In genomic region chr5:55232985-55233928, GRCh38 we compare ENCODE assay signal across 8 cellular contexts. TPM values are rescaled to one million over a fixed set of nuclear protein-coding genes. Genes with fewer than 3 reads are reported as not detected.
DNase-seq lines count a peak whose midpoint lies in the region; ATAC-seq and TF ChIP-seq lines count a peak whose summit lies in the region.

Gene CCNO, minus strand, starts transcription at chr5:55233608. Its CDS starts 85 bp downstream, at chr5:55233523.

- H3K27me3 ChIP-seq in AG04450 (ENCODE audit: control insufficient read depth, insufficient read depth, low read length) (peaks cover 82% of the 10 kb centered on the region), stomach (peaks cover 25 to 88% (median 66%) of the 10 kb centered on the region in 3 donors)

- intact Hi-C loops in stomach (cut with DNase I; ENCODE audit: low total_unique reads) = loop anchor here (10.0 kb wide), 1 partner anchor 58 kb away; the partner anchor contains the start of gene CDC20B

- H3K4me1 Mint-ChIP-seq in activated CD8-positive, alpha-beta T cell treated with anti-CD3 and anti-CD28 coated beads, Interleukin-2, amount 10 ng/mL, durations not matched to agents 7 days and 5 days (ENCODE audit: low read depth) = peaks cover 27% of the 10 kb centered on the region

- peaks cover 2% of the 10 kb centered on the region for H3K36me3 Mint-ChIP-seq in activated CD8-positive, alpha-beta T cell treated with anti-CD3 and anti-CD28 coated beads, Interleukin-2, amount 10 ng/mL, durations not matched to agents 7 days and 5 days (ENCODE audit: low read depth)

- H3K27ac ChIP-seq in AG04450 (ENCODE audit: low read depth, low read length) = no peak within 1 kb of the TSS
- peak within 1 kb of the TSS; percentile 82 to 93 (median 86) for H3K27ac ChIP-seq in stomach

- DNase-seq in AG04450 (ENCODE audit: low read depth, low spot score) = no peak
- peak; percentile 96 for DNase-seq in NCI-H748 (lab: John Stamatoyannopoulos, UW; ENCODE audit: unreplicated experiment)
- DNase-seq in activated CD8-positive, alpha-beta T cell treated with anti-CD3 and anti-CD28 coated beads, Interleukin-2, amount 10 ng/mL, durations not matched to agents 7 days and 5 days = peak; percentile 69
- no peak for DNase-seq in epithelial cell of proximal tubule (ENCODE audit: low read depth)
- DNase-seq in mucosa of gallbladder (ENCODE audit: low spot score) = peak; percentile 82
- DNase-seq in stomach = peak; percentile 88

- H3K27ac Mint-ChIP-seq in activated CD8-positive, alpha-beta T cell treated with anti-CD3 and anti-CD28 coated beads, Interleukin-2, amount 10 ng/mL, durations not matched to agents 7 days and 5 days = no peak within 1 kb of the TSS

- POLR2A ChIA-PET in AG04450 (lab: Yijun Ruan, JAX) = no interaction called here
- POLR2A ChIA-PET in activated CD8-positive, alpha-beta T cell treated with anti-CD3 and anti-CD28 coated beads, Interleukin-2, amount 10 ng/mL, durations not matched to agents 7 days and 5 days (lab: Charles Lee) = interaction anchor here (1.5 to 1.7 kb wide), 2 partner anchors 12 to 74 kb away, joined by 4 to 7 read pairs; partner anchors contain the start of genes DHX29 and MTREX

- CTCF ChIA-PET in AG04450 (lab: Charles Lee) = no interaction called here
- CTCF ChIA-PET in activated CD8-positive, alpha-beta T cell treated with anti-CD3 and anti-CD28 coated beads, Interleukin-2, amount 10 ng/mL, durations not matched to agents 7 days and 5 days (lab: Charles Lee) = interaction anchor here (0.7 to 2.0 kb wide), 5 partner anchors 12 to 73 kb away, joined by 3 to 8 read pairs (median 3); partner anchors contain the start of gene GPX8

- peak; percentile 71 for ATAC-seq in GM18909 (IDR thresholded peaks at IDR 0.05; ENCODE audit: poor library complexity, unreplicated experiment)
- ATAC-seq in HG03521 (IDR thresholded peaks at IDR 0.05; ENCODE audit: unreplicated experiment) = peak; percentile 41
- ATAC-seq in activated CD8-positive, alpha-beta T cell treated with anti-CD3 and anti-CD28 coated beads, Interleukin-2, amount 10 ng/mL, durations not matched to agents 7 days and 5 days = peak; percentile 85

- TF ChIP-seq CTCF in AG04450 (IDR thresholded peaks at IDR 0.05; ENCODE audit: low read depth, low read length) (no peak), epithelial cell of proximal tubule (conservative IDR thresholded peaks at IDR 0.05; ENCODE audit: low read depth, low read length) (peak; percentile 9), stomach (IDR thresholded peaks at IDR 0.05) (peak in 1 of 7 experiments; percentile 7)

- H3K9me3 ChIP-seq in AG04450 (ENCODE audit: control insufficient read depth, insufficient read depth, low read length) (no peaks in the 10 kb centered on the region; the same call in 1 of the 2 replicates), stomach (no peaks in the 10 kb centered on the region)

- peak within 1 kb of the TSS; percentile 52 for H3K4me3 ChIP-seq in AG04450 (ENCODE audit: low read depth, low read length)
- H3K4me3 ChIP-seq in epithelial cell of proximal tubule (ENCODE audit: low read depth, low read length) = peak within 1 kb of the TSS; percentile 79
- H3K4me3 ChIP-seq in stomach = peak within 1 kb of the TSS; percentile 54 to 78 (median 55)

- TF ChIP-seq EP300 in stomach (IDR thresholded peaks at IDR 0.05) = no peak

- H3K9me3 Mint-ChIP-seq in activated CD8-positive, alpha-beta T cell treated with anti-CD3 and anti-CD28 coated beads, Interleukin-2, amount 10 ng/mL, durations not matched to agents 7 days and 5 days (ENCODE audit: insufficient read depth) = no peaks in the 10 kb centered on the region

- H3K36me3 ChIP-seq in stomach = no peaks in the 10 kb centered on the region

- peaks cover 73% of the 10 kb centered on the region for H3K27me3 Mint-ChIP-seq in activated CD8-positive, alpha-beta T cell treated with anti-CD3 and anti-CD28 coated beads, Interleukin-2, amount 10 ng/mL, durations not matched to agents 7 days and 5 days (ENCODE audit: low read depth)

- TF ChIP-seq POLR2A in stomach (IDR thresholded peaks at IDR 0.05) = no peak

- H3K4me3 Mint-ChIP-seq in activated CD8-positive, alpha-beta T cell treated with anti-CD3 and anti-CD28 coated beads, Interleukin-2, amount 10 ng/mL, durations not matched to agents 7 days and 5 days = peak within 1 kb of the TSS; percentile 78

- 1 to 2% (median 1%) methylated on average over 42 to 106 of the region's 106 CpGs for WGBS in stomach, 5 donors

- peaks cover 31 to 46% (median 43%) of the 10 kb centered on the region in 4 donors for H3K4me1 ChIP-seq in stomach

RNA-seq across cellular contexts. Expression of gene CCNO, which starts in this region (rescaled TPM):
- polyA plus RNA-seq in AG04450 (2011; rRNA removed) (not detected in 2 replicates), stomach (1 to 10 TPM; 6.4 to 8.5 (median 6.7) TPM)
- not detected in 2 replicates for polyA minus RNA-seq in AG04450 (2011; rRNA and poly(A)+ RNA removed)
- total RNA-seq in activated CD8-positive, alpha-beta T cell treated with anti-CD3 and anti-CD28 coated beads, Interleukin-2, amount 10 ng/mL, durations not matched to agents 7 days and 5 days = not detected
- total RNA-seq in epithelial cell of proximal tubule (1.8 and 3.0 TPM in 2 replicates), mucosa of gallbladder (14.4 TPM), stomach (10 to 100 TPM in 1 of 5 donors, 1 to 10 TPM in 2, under 1 TPM in 1, not detected in 1; 0.55 to 32.1 (median 4.5) TPM)

Comparison
In these comparisons a context has a peak if more than half of its experiments do, and no peak if none do; other contexts are left out.
1. Peak in DNase-seq and ATAC-seq in activated CD8-positive, alpha-beta T cell treated with anti-CD3 and anti-CD28 coated beads, Interleukin-2, amount 10 ng/mL, durations not matched to agents 7 days and 5 days; RNA of the gene not detected or under 1 TPM.
2. DNase-seq: peak in NCI-H748 (single experiment), mucosa of gallbladder (single experiment) and stomach (single experiment); none in AG04450 (single experiment) and epithelial cell of proximal tubule (single experiment).
3. Peak in every context shown above with its lines, with median percentiles within 50 percentile points of each other: H3K4me3 ChIP-seq and ATAC-seq.